ENCODE assay signal across 8 cellular contexts in the genomic region with DNA sequence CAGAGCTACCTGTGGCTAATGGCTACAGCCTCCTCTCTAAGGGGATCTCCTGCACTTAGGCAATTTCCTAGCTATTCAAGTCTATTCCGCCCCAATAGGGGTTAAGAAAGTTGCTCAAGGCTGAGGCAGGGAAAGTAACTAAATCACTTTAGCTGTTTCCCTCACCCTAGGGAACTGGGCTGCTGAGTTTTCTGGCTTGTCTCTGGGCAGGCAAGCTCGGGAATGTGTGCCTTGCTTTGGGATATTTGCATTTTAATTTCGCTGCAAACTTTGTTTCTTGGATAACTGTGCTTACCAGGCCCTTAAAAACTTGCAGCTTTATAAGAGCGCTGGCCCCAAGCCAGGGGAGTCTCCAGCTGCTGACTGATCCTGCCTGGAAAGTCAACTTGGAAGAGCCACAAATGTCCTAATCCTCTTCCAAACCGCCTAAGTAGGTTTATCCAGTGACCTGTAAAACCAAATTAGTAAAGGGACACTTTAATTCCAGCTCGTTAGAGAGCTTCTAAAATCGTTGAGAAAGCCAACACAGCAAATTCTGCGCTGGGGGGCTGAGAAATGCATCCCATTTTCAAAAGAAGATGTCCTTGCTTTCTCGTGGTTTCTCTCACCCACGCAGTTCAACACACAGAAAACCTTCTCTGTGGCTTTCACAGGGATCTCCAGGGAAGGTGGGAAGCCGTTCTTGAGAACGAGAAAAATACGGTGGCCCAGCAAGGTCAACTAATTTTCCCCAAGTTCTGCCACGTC. TPM values are rescaled to one million over a fixed set of nuclear protein-coding genes. Genes with fewer than 3 reads are reported as not detected.
A peak's percentile ranks its signal among the peaks of the same experiment; 100 is the strongest.
DNase-seq lines count a peak whose midpoint lies in the region; ATAC-seq and TF ChIP-seq lines count a peak whose summit lies in the region.

No MANE protein-coding gene starts in this region.

- no peak for TF ChIP-seq CTCF in smooth muscle cell (IDR thresholded peaks at IDR 0.05; ENCODE audit: borderline replicate concordance, insufficient read depth, poor library complexity, severe bottlenecking)
- TF ChIP-seq CTCF in OCI-LY7 (conservative IDR thresholded peaks at IDR 0.05; ENCODE audit: low read length), result no peak
- no peak for TF ChIP-seq CTCF in progenitor cell of endocrine pancreas (IDR thresholded peaks at IDR 0.05; ENCODE audit: unreplicated experiment)

- H3K27me3 Mint-ChIP-seq in progenitor cell of endocrine pancreas, result peaks cover 48% of the 10 kb centered on the region
- H3K27me3 Mint-ChIP-seq in activated CD8-positive, alpha-beta memory T cell treated with anti-CD3 and anti-CD28 coated beads, Interleukin-2, amount 10 ng/mL, durations not matched to agents 7 days and 5 days, result peaks cover 6% of the 10 kb centered on the region

- H3K27ac ChIP-seq in iPS-20b (ENCODE audit: low read length), result no peak overlapping the region
- H3K27ac ChIP-seq in smooth muscle cell (ENCODE audit: low read depth), result peak overlapping the region; percentile 91
- H3K27ac ChIP-seq in OCI-LY7 (ENCODE audit: low read depth, low read length, poor library complexity, severe bottlenecking), result no peak overlapping the region

- H3K4me1 Mint-ChIP-seq in progenitor cell of endocrine pancreas (ENCODE audit: low read depth), result peaks cover 4% of the 10 kb centered on the region
- H3K4me1 Mint-ChIP-seq in activated CD8-positive, alpha-beta memory T cell treated with anti-CD3 and anti-CD28 coated beads, Interleukin-2, amount 10 ng/mL, durations not matched to agents 7 days and 5 days, result peaks cover 4% of the 10 kb centered on the region

- H3K27me3 ChIP-seq in HAP-1 (ENCODE audit: low read depth) (no peaks in the 10 kb centered on the region), iPS-20b (ENCODE audit: insufficient read depth, low read length) (no peaks in the 10 kb centered on the region), smooth muscle cell (ENCODE audit: low read depth) (no peaks in the 10 kb centered on the region)

- ATAC-seq in activated CD8-positive, alpha-beta memory T cell treated with anti-CD3 and anti-CD28 coated beads, Interleukin-2, amount 10 ng/mL, durations not matched to agents 7 days and 5 days, result no peak

- intact Hi-C loops in OCI-LY7 (cut with micrococcal nuclease; ENCODE audit: unreplicated experiment), result no loop called here

- H3K27ac Mint-ChIP-seq in progenitor cell of endocrine pancreas, result no peak overlapping the region
- no peak overlapping the region for H3K27ac Mint-ChIP-seq in activated CD8-positive, alpha-beta memory T cell treated with anti-CD3 and anti-CD28 coated beads, Interleukin-2, amount 10 ng/mL, durations not matched to agents 7 days and 5 days

- H3K79me2 ChIP-seq in smooth muscle cell (ENCODE audit: low read depth) (no peaks in the 10 kb centered on the region), OCI-LY7 (ENCODE audit: insufficient read depth, low read depth, low read length) (no peaks in the 10 kb centered on the region)

- no peaks in the 10 kb centered on the region for H3K9me3 Mint-ChIP-seq in progenitor cell of endocrine pancreas (ENCODE audit: low read depth)
- H3K9me3 Mint-ChIP-seq in activated CD8-positive, alpha-beta memory T cell treated with anti-CD3 and anti-CD28 coated beads, Interleukin-2, amount 10 ng/mL, durations not matched to agents 7 days and 5 days (ENCODE audit: low read depth), result peaks cover 4% of the 10 kb centered on the region

- WGBS in smooth muscle cell (ENCODE audit: low lambda C conversion rate), result 13% methylated on average over 14 of the region's 14 CpGs

- H2AFZ ChIP-seq in smooth muscle cell (ENCODE audit: low read depth) (no peak overlapping the region), OCI-LY7 (ENCODE audit: low read length) (no peak overlapping the region)

- CTCF ChIA-PET in OCI-LY7 (lab: Charles Lee; ENCODE audit: unreplicated experiment), result no interaction called here
- CTCF ChIA-PET in activated CD8-positive, alpha-beta memory T cell treated with anti-CD3 and anti-CD28 coated beads, Interleukin-2, amount 10 ng/mL, durations not matched to agents 7 days and 5 days (lab: Charles Lee), result no interaction called here

- H3K36me3 Mint-ChIP-seq in progenitor cell of endocrine pancreas (ENCODE audit: insufficient read depth), result no peaks in the 10 kb centered on the region
- H3K36me3 Mint-ChIP-seq in activated CD8-positive, alpha-beta memory T cell treated with anti-CD3 and anti-CD28 coated beads, Interleukin-2, amount 10 ng/mL, durations not matched to agents 7 days and 5 days, result no peaks in the 10 kb centered on the region

- no TSS peak for BruUV-seq in OCI-LY7 (replicated peaks; lab: Mats Ljungman, UMichigan)

- H3K9me3 ChIP-seq in HAP-1 (no peaks in the 10 kb centered on the region), iPS-20b (ENCODE audit: insufficient read depth, low read depth, low read length) (no peaks in the 10 kb centered on the region; the same call in 1 of the 2 replicates), smooth muscle cell (replicated peaks; ENCODE audit: low read depth) (no peaks in the 10 kb centered on the region), OCI-LY7 (ENCODE audit: low read length) (no peaks in the 10 kb centered on the region)

- H3K4me3 ChIP-seq in HAP-1 (no peak overlapping the region), iPS-20b (ENCODE audit: low read length) (no peak overlapping the region), smooth muscle cell (peak overlapping the region; percentile 23), OCI-LY7 (ENCODE audit: low read depth, low read length, poor library complexity, severe bottlenecking) (no peak overlapping the region)

- H3F3A ChIP-seq in smooth muscle cell (ENCODE audit: low read depth), result peaks cover 41% of the 10 kb centered on the region

- H3K36me3 ChIP-seq in HAP-1 (replicated peaks) (no peaks in the 10 kb centered on the region), iPS-20b (ENCODE audit: insufficient read depth, low read depth, low read length) (no peaks in the 10 kb centered on the region), smooth muscle cell (ENCODE audit: low read depth) (no peaks in the 10 kb centered on the region), OCI-LY7 (ENCODE audit: insufficient read depth, low read length) (no peaks in the 10 kb centered on the region)

- DNase-seq in HAP-1 (ENCODE audit: low spot score in 2 of 2), result peak; percentile 61 to 75
- DNase-seq in amniotic epithelial cell (ENCODE audit: low read depth), result peak; percentile 74
- peak; percentile 37 for DNase-seq in smooth muscle cell (lab: John Stamatoyannopoulos, UW; ENCODE audit: unreplicated experiment)
- DNase-seq in OCI-LY7 (ENCODE audit: low spot score), result no peak
- no peak for DNase-seq in activated CD4-positive, alpha-beta T cell treated with anti-CD3 and anti-CD28 coated beads for 4 hours
- no peak for DNase-seq in progenitor cell of endocrine pancreas (ENCODE audit: low spot score, unreplicated experiment)
- DNase-seq in activated CD8-positive, alpha-beta memory T cell treated with anti-CD3 and anti-CD28 coated beads, Interleukin-2, amount 10 ng/mL, durations not matched to agents 7 days and 5 days, result no peak

- H3K4me3 Mint-ChIP-seq in progenitor cell of endocrine pancreas (ENCODE audit: low read depth), result no peak overlapping the region
- no peak overlapping the region for H3K4me3 Mint-ChIP-seq in activated CD8-positive, alpha-beta memory T cell treated with anti-CD3 and anti-CD28 coated beads, Interleukin-2, amount 10 ng/mL, durations not matched to agents 7 days and 5 days

- H4K20me1 ChIP-seq in smooth muscle cell (ENCODE audit: low read depth) (no peaks in the 10 kb centered on the region), OCI-LY7 (ENCODE audit: insufficient read depth, low read length) (no peaks in the 10 kb centered on the region)

- H3K9ac ChIP-seq in iPS-20b (ENCODE audit: low read depth, low read length) (peak overlapping the region; percentile 6; the same call in 1 of the 2 replicates), smooth muscle cell (ENCODE audit: low read depth) (peak overlapping the region; percentile 80)

- peaks cover 11% of the 10 kb centered on the region for H3K4me1 ChIP-seq in HAP-1
- H3K4me1 ChIP-seq in iPS-20b (ENCODE audit: insufficient read depth, low read length), result peaks cover 26% of the 10 kb centered on the region
- peaks cover 42% of the 10 kb centered on the region for H3K4me1 ChIP-seq in smooth muscle cell (ENCODE audit: low read depth)
- peaks cover 7% of the 10 kb centered on the region for H3K4me1 ChIP-seq in OCI-LY7 (ENCODE audit: insufficient read depth, low read length, poor library complexity, severe bottlenecking)

- in situ Hi-C loops in HAP-1 (cut with MboI; ENCODE audit: low sequenced_read_pairs), result no loop called here

- H3K4me2 ChIP-seq in smooth muscle cell (peak overlapping the region; percentile 75), OCI-LY7 (ENCODE audit: low read length) (no peak overlapping the region)

- no peaks in the 10 kb centered on the region for H3K9me2 ChIP-seq in OCI-LY7 (ENCODE audit: insufficient read depth, low read length)

- POLR2A ChIA-PET in OCI-LY7 (lab: Charles Lee), result interaction anchor here (1.1 to 1.7 kb wide), 3 partner anchors 13 to 38 kb away, joined by 3 to 6 read pairs (median 4); no protein-coding TSS in a partner anchor

RNA-seq across cellular contexts. Expression of gene SP3, which starts 59.5 kb away (rescaled TPM):
- total RNA-seq in smooth muscle cell, result 84.5 and 109 TPM in 2 replicates
- polyA plus RNA-seq in smooth muscle cell, result 24.5 and 31.4 TPM in 2 replicates
- 129 and 150 TPM in 2 replicates for total RNA-seq in OCI-LY7 (2014; rRNA removed; shearing (Covaris generic))
- 115 and 127 TPM in 2 replicates for total RNA-seq in OCI-LY7 (2022)
- total RNA-seq in progenitor cell of endocrine pancreas, result 93.8 and 96.9 TPM in 2 replicates
- total RNA-seq in activated CD8-positive, alpha-beta memory T cell treated with anti-CD3 and anti-CD28 coated beads, Interleukin-2, amount 10 ng/mL, durations not matched to agents 7 days and 5 days, result 100 to 1,000 TPM in 1 of 2 experiments, 10 to 100 TPM in 1; 95.7 to 105 TPM

Comparison
In these comparisons a context has a peak if more than half of its experiments do, and no peak if none do; other contexts are left out.
1. DNase-seq: peak in HAP-1 (2 of 2), amniotic epithelial cell (single experiment) and smooth muscle cell (single experiment); none in OCI-LY7 (single experiment), activated CD4-positive, alpha-beta T cell treated with anti-CD3 and anti-CD28 coated beads for 4 hours (0 of 2), progenitor cell of endocrine pancreas (single experiment) and activated CD8-positive, alpha-beta memory T cell treated with anti-CD3 and anti-CD28 coated beads, Interleukin-2, amount 10 ng/mL, durations not matched to agents 7 days and 5 days (single experiment).